Comparison of ENCODE assay signal across 5 cellular contexts in genomic region chr10:25890995-25891394, GRCh38.
"Had no signal": no experiment of that assay in that cellular context is flagged by ENCODE, and none has a peak within 500 bp of the region (broad histone marks: within the 10 kb centered on the region; RNA-seq: fewer than 3 reads in every experiment).

No MANE protein-coding gene starts in this region.

- ATAC-seq: HepG2, K562 had no signal

- DNase-seq: IMR-90, KBM-7, KG1 had no signal
